Comparison of ENCODE assay signal across 31 cellular contexts in genomic region chr7:149397470-149397869, GRCh38.
"Had no signal": no experiment of that assay in that cellular context is flagged by ENCODE, and none has a peak within 500 bp of the region (broad histone marks: within the 10 kb centered on the region; RNA-seq: fewer than 3 reads in every experiment).

No MANE protein-coding gene starts in this region.

- H3K79me2 ChIP-seq: parathyroid adenoma had no signal

- H3K27ac Mint-ChIP-seq: naive thymus-derived CD8-positive, alpha-beta T cell; natural killer cell treated with Interleukin-12 subunit alpha and Interleukin-12 subunit beta and Interleukin-15 and Interleukin-18, amount 100 ng/mL, for 72 hours; progenitor cell of endocrine pancreas; stimulated activated memory B cell treated with anti-CD40 and anti-IgM and Interleukin-4, amounts not matched to agents 10 μg/mL and 1 μg/mL and 100 μg/mL, for 72 hours; stimulated activated naive CD8-positive, alpha-beta T cell treated with anti-CD3 and anti-CD28 coated beads, Interleukin-15, amount 100 ng/mL, for 72 hours; type B pancreatic cell had no signal

- H3K4me3 ChIP-seq: ovary, psoas muscle, right lobe of liver, skin epidermis, smooth muscle cell, spleen, suprapubic skin, testis, tibial artery, transverse colon, upper lobe of right lung, uterus had no signal

- H3K9me3 ChIP-seq: ovary, right lobe of liver, testis, transverse colon, upper lobe of right lung, uterus had no signal

- DNase-seq: naive B cell; naive thymus-derived CD8-positive, alpha-beta T cell; occipital lobe; ovary; posterior cingulate gyrus; psoas muscle; right cardiac atrium; right lobe of liver; spleen; stimulated activated CD4-positive, alpha-beta T cell treated with anti-CD3 and anti-CD28 coated beads, Interleukin-12 subunit alpha, Interleukin-12 subunit beta, amount 100 ng/mL, for 4 hours; stimulated activated CD4-positive, alpha-beta T cell treated with anti-CD3 and anti-CD28 coated beads, Interleukin-1b, Interleukin-23, amount 100 ng/mL, for 48 hours; stimulated activated CD4-positive, alpha-beta T cell treated with anti-CD3 and anti-CD28 coated beads, Interleukin-4, amount 100 ng/mL, for 1 hour; stimulated activated CD4-positive, alpha-beta T cell treated with anti-CD3 and anti-CD28 coated beads, Interleukin-4, amount 100 ng/mL, for 4 hours; stimulated activated CD8-positive, alpha-beta memory T cell treated with anti-CD3 and anti-CD28 coated beads, Interleukin-4, amount 100 ng/mL, for 48 hours; stimulated activated naive CD4-positive, alpha-beta T cell; stimulated activated naive CD8-positive, alpha-beta T cell treated with anti-CD3 and anti-CD28 coated beads, Interleukin-15, amount 100 ng/mL, for 72 hours; stimulated activated naive CD8-positive, alpha-beta T cell treated with anti-CD3 and anti-CD28 coated beads, Interleukin-15, Interleukin-2, amounts not matched to agents 100 U/mL and 50 U/mL, for 24 hours; substantia nigra; testis; tibial artery; transverse colon; upper lobe of right lung; uterus had no signal

- H3K36me3 ChIP-seq: ovary, right lobe of liver, spleen, suprapubic skin, tibial artery, transverse colon, upper lobe of right lung, uterus had no signal

- H3K27me3 ChIP-seq: ovary, right lobe of liver, suprapubic skin, testis, tibial artery, upper lobe of right lung, uterus had no signal

- H3K9ac ChIP-seq: parathyroid adenoma had no signal

- H3K4me2 ChIP-seq: smooth muscle cell had no signal

- H3K36me3 Mint-ChIP-seq: type B pancreatic cell had no signal

- H2AFZ ChIP-seq: parathyroid adenoma had no signal

- H3K4me1 ChIP-seq: parathyroid adenoma, psoas muscle, right lobe of liver, spleen, suprapubic skin, testis, tibial artery, transverse colon, upper lobe of right lung, uterus had no signal

- H3K4me1 Mint-ChIP-seq: naive B cell; naive thymus-derived CD8-positive, alpha-beta T cell; stimulated activated memory B cell treated with anti-CD40 and anti-IgM and Interleukin-4, amounts not matched to agents 10 μg/mL and 1 μg/mL and 100 μg/mL, for 72 hours; stimulated activated naive CD8-positive, alpha-beta T cell treated with anti-CD3 and anti-CD28 coated beads, Interleukin-15, amount 100 ng/mL, for 72 hours had no signal

- ATAC-seq: naive thymus-derived CD8-positive, alpha-beta T cell; natural killer cell treated with Interleukin-12 subunit alpha and Interleukin-12 subunit beta and Interleukin-15 and Interleukin-18, amount 100 ng/mL, for 72 hours; psoas muscle; right cardiac atrium; right lobe of liver; stimulated activated memory B cell treated with anti-CD40 and anti-IgM and Interleukin-4, amounts not matched to agents 10 μg/mL and 1 μg/mL and 100 μg/mL, for 72 hours; stimulated activated naive CD8-positive, alpha-beta T cell treated with anti-CD3 and anti-CD28 coated beads, Interleukin-15, amount 100 ng/mL, for 72 hours; stimulated activated naive CD8-positive, alpha-beta T cell treated with anti-CD3 and anti-CD28 coated beads, Interleukin-15, Interleukin-2, amounts not matched to agents 100 U/mL and 50 U/mL, for 24 hours had no signal

- H3K27ac ChIP-seq: ovary, parathyroid adenoma, psoas muscle, right lobe of liver, skin epidermis, spleen, suprapubic skin, testis, tibial artery, transverse colon, upper lobe of right lung, uterus had no signal

- H3K9me3 Mint-ChIP-seq: type B pancreatic cell had no signal

- H3K4me3 Mint-ChIP-seq: naive thymus-derived CD8-positive, alpha-beta T cell; natural killer cell treated with Interleukin-12 subunit alpha and Interleukin-12 subunit beta and Interleukin-15 and Interleukin-18, amount 100 ng/mL, for 72 hours; stimulated activated memory B cell treated with anti-CD40 and anti-IgM and Interleukin-4, amounts not matched to agents 10 μg/mL and 1 μg/mL and 100 μg/mL, for 72 hours; stimulated activated naive CD8-positive, alpha-beta T cell treated with anti-CD3 and anti-CD28 coated beads, Interleukin-15, amount 100 ng/mL, for 72 hours; type B pancreatic cell had no signal
